Comparison of ENCODE assay signal across 22 cellular contexts in the genomic region with DNA sequence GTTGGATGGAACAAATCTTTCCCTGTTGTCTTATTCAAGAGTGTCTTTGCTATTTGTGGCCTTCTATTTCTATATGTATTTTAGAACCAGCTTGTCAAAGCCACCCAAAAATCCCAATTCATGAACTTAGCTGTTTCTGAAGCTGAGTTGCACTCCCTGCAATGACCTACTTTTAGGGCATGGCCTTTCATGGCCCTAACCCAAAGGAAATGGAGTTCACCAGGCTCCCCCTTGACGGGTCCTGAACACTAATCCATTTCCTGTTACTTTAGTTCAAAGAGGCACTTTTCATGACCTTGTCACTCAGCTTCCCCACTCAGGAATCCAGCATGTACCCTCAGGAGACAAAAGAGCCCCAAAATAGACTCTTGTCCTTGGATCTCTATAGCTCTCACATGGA. TPM values are rescaled to one million over a fixed set of nuclear protein-coding genes. Genes with fewer than 3 reads are reported as not detected.
A peak's percentile ranks its signal among the peaks of the same experiment; 100 is the strongest.
DNase-seq lines count a peak whose midpoint lies in the region; ATAC-seq and FAIRE-seq lines count a peak whose summit lies in the region.
"Had no signal": no experiment of that assay in that cellular context is flagged by ENCODE, and none has a peak within 500 bp of the region (broad histone marks: within the 10 kb centered on the region; RNA-seq: fewer than 3 reads in every experiment).

No MANE protein-coding gene starts in this region.

- DNase-seq in activated naive CD8-positive, alpha-beta T cell treated with anti-CD3 and anti-CD28 coated beads, Interleukin-2, amount 10 ng/mL, durations not matched to agents 7 days and 5 days = no peak
- DNase-seq in activated naive CD8-positive, alpha-beta T cell treated with anti-CD3 and anti-CD28 coated beads for 36 hours = no peak
- peak; percentile 23 for DNase-seq in activated CD8-positive, alpha-beta T cell treated with anti-CD3 and anti-CD28 coated beads, Interleukin-2, amount 10 ng/mL, durations not matched to agents 7 days and 5 days
- DNase-seq in RCC 7860 (ENCODE audit: low spot score) (no peak), NOMO-1 (lab: John Stamatoyannopoulos, UW; ENCODE audit: unreplicated experiment in 2 of 2) (no peak)
- DNase-seq: activated naive CD4-positive, alpha-beta T cell treated with anti-CD3 and anti-CD28 coated beads, Interleukin-2, amount 10 ng/mL, durations not matched to agents 7 days and 5 days; DMS53; left cardiac atrium; naive thymus-derived CD8-positive, alpha-beta T cell; NCI-H1105 treated with DMSO at 0.1 percent for 48 hours; NCI-H510A; pancreas; right lobe of liver; testis had no signal

- H3K4me3 Mint-ChIP-seq in activated naive CD8-positive, alpha-beta T cell treated with anti-CD3 and anti-CD28 coated beads, Interleukin-2, amount 10 ng/mL, durations not matched to agents 7 days and 5 days = no peak overlapping the region
- no peak overlapping the region for H3K4me3 Mint-ChIP-seq in activated naive CD8-positive, alpha-beta T cell treated with anti-CD3 and anti-CD28 coated beads for 36 hours
- no peak overlapping the region for H3K4me3 Mint-ChIP-seq in activated CD8-positive, alpha-beta T cell treated with anti-CD3 and anti-CD28 coated beads, Interleukin-2, amount 10 ng/mL, durations not matched to agents 7 days and 5 days
- no peak overlapping the region for H3K4me3 Mint-ChIP-seq in stimulated activated memory B cell treated with anti-CD40 and anti-IgM and Interleukin-4, amounts not matched to agents 10 μg/mL and 1 μg/mL and 100 μg/mL, for 72 hours
- H3K4me3 Mint-ChIP-seq: activated naive CD4-positive, alpha-beta T cell treated with anti-CD3 and anti-CD28 coated beads, Interleukin-2, amount 10 ng/mL, durations not matched to agents 7 days and 5 days; CD14-positive monocyte had no signal

- H3K9me3 Mint-ChIP-seq in activated naive CD8-positive, alpha-beta T cell treated with anti-CD3 and anti-CD28 coated beads, Interleukin-2, amount 10 ng/mL, durations not matched to agents 7 days and 5 days = peaks cover 3% of the 10 kb centered on the region
- peaks cover 3% of the 10 kb centered on the region for H3K9me3 Mint-ChIP-seq in activated naive CD8-positive, alpha-beta T cell treated with anti-CD3 and anti-CD28 coated beads for 36 hours
- H3K9me3 Mint-ChIP-seq in activated CD8-positive, alpha-beta T cell treated with anti-CD3 and anti-CD28 coated beads, Interleukin-2, amount 10 ng/mL, durations not matched to agents 7 days and 5 days (ENCODE audit: insufficient read depth) = no peaks in the 10 kb centered on the region
- H3K9me3 Mint-ChIP-seq in stimulated activated memory B cell treated with anti-CD40 and anti-IgM and Interleukin-4, amounts not matched to agents 10 μg/mL and 1 μg/mL and 100 μg/mL, for 72 hours = no peaks in the 10 kb centered on the region
- H3K9me3 Mint-ChIP-seq: activated naive CD4-positive, alpha-beta T cell treated with anti-CD3 and anti-CD28 coated beads, Interleukin-2, amount 10 ng/mL, durations not matched to agents 7 days and 5 days; naive thymus-derived CD8-positive, alpha-beta T cell had no signal

- H3K27ac ChIP-seq in KOPT-K1 (ENCODE audit: low read depth, low read length, poor library complexity, severe bottlenecking) = peak overlapping the region; percentile 15
- H3K27ac ChIP-seq: pancreas, right lobe of liver, testis had no signal

- POLR2A ChIA-PET in activated naive CD8-positive, alpha-beta T cell treated with anti-CD3 and anti-CD28 coated beads, Interleukin-2, amount 10 ng/mL, durations not matched to agents 7 days and 5 days (lab: Charles Lee) = no interaction called here
- POLR2A ChIA-PET in activated CD8-positive, alpha-beta T cell treated with anti-CD3 and anti-CD28 coated beads, Interleukin-2, amount 10 ng/mL, durations not matched to agents 7 days and 5 days (lab: Charles Lee) = no interaction called here

- CTCF ChIA-PET in activated CD8-positive, alpha-beta T cell treated with anti-CD3 and anti-CD28 coated beads, Interleukin-2, amount 10 ng/mL, durations not matched to agents 7 days and 5 days (lab: Charles Lee) = interaction anchor here (1.1 to 1.3 kb wide), 3 partner anchors 14 to 48 kb away, joined by 3 to 4 read pairs (median 4); a partner anchor contains a TSS

- no peak for FAIRE-seq in RCC 7860 (lab: Jason Lieb, UNC)
- FAIRE-seq: astrocyte, pancreas had no signal

- H3K36me3 ChIP-seq in KOPT-K1 (ENCODE audit: insufficient read depth, low read length) = no peaks in the 10 kb centered on the region
- H3K36me3 ChIP-seq: pancreas, right lobe of liver had no signal

- peaks cover 24% of the 10 kb centered on the region for H3K4me1 Mint-ChIP-seq in activated naive CD8-positive, alpha-beta T cell treated with anti-CD3 and anti-CD28 coated beads, Interleukin-2, amount 10 ng/mL, durations not matched to agents 7 days and 5 days
- peaks cover 39% of the 10 kb centered on the region for H3K4me1 Mint-ChIP-seq in activated naive CD8-positive, alpha-beta T cell treated with anti-CD3 and anti-CD28 coated beads for 36 hours
- H3K4me1 Mint-ChIP-seq in activated CD8-positive, alpha-beta T cell treated with anti-CD3 and anti-CD28 coated beads, Interleukin-2, amount 10 ng/mL, durations not matched to agents 7 days and 5 days (ENCODE audit: low read depth) = peaks cover 32% of the 10 kb centered on the region
- peaks cover 72% of the 10 kb centered on the region for H3K4me1 Mint-ChIP-seq in stimulated activated memory B cell treated with anti-CD40 and anti-IgM and Interleukin-4, amounts not matched to agents 10 μg/mL and 1 μg/mL and 100 μg/mL, for 72 hours

- no peaks in the 10 kb centered on the region for H3K27me3 Mint-ChIP-seq in activated naive CD8-positive, alpha-beta T cell treated with anti-CD3 and anti-CD28 coated beads, Interleukin-2, amount 10 ng/mL, durations not matched to agents 7 days and 5 days
- no peaks in the 10 kb centered on the region for H3K27me3 Mint-ChIP-seq in activated naive CD8-positive, alpha-beta T cell treated with anti-CD3 and anti-CD28 coated beads for 36 hours
- no peaks in the 10 kb centered on the region for H3K27me3 Mint-ChIP-seq in activated CD8-positive, alpha-beta T cell treated with anti-CD3 and anti-CD28 coated beads, Interleukin-2, amount 10 ng/mL, durations not matched to agents 7 days and 5 days (ENCODE audit: low read depth)
- no peaks in the 10 kb centered on the region for H3K27me3 Mint-ChIP-seq in stimulated activated memory B cell treated with anti-CD40 and anti-IgM and Interleukin-4, amounts not matched to agents 10 μg/mL and 1 μg/mL and 100 μg/mL, for 72 hours
- H3K27me3 Mint-ChIP-seq: activated naive CD4-positive, alpha-beta T cell treated with anti-CD3 and anti-CD28 coated beads, Interleukin-2, amount 10 ng/mL, durations not matched to agents 7 days and 5 days; naive thymus-derived CD8-positive, alpha-beta T cell had no signal

- no peaks in the 10 kb centered on the region for H3K9me3 ChIP-seq in KOPT-K1 (ENCODE audit: insufficient read depth, low read length, poor library complexity, severe bottlenecking)
- H3K9me3 ChIP-seq: pancreas, right lobe of liver, testis had no signal

- H3K27ac Mint-ChIP-seq in activated naive CD8-positive, alpha-beta T cell treated with anti-CD3 and anti-CD28 coated beads, Interleukin-2, amount 10 ng/mL, durations not matched to agents 7 days and 5 days = peak overlapping the region; percentile 47
- no peak overlapping the region for H3K27ac Mint-ChIP-seq in activated naive CD8-positive, alpha-beta T cell treated with anti-CD3 and anti-CD28 coated beads for 36 hours
- H3K27ac Mint-ChIP-seq in activated CD8-positive, alpha-beta T cell treated with anti-CD3 and anti-CD28 coated beads, Interleukin-2, amount 10 ng/mL, durations not matched to agents 7 days and 5 days = peak overlapping the region; percentile 67
- peak overlapping the region; percentile 35 for H3K27ac Mint-ChIP-seq in stimulated activated memory B cell treated with anti-CD40 and anti-IgM and Interleukin-4, amounts not matched to agents 10 μg/mL and 1 μg/mL and 100 μg/mL, for 72 hours
- H3K27ac Mint-ChIP-seq: activated naive CD4-positive, alpha-beta T cell treated with anti-CD3 and anti-CD28 coated beads, Interleukin-2, amount 10 ng/mL, durations not matched to agents 7 days and 5 days had no signal

- H3K36me3 Mint-ChIP-seq in activated naive CD8-positive, alpha-beta T cell treated with anti-CD3 and anti-CD28 coated beads, Interleukin-2, amount 10 ng/mL, durations not matched to agents 7 days and 5 days = peaks cover 23% of the 10 kb centered on the region
- peaks cover 27% of the 10 kb centered on the region for H3K36me3 Mint-ChIP-seq in activated naive CD8-positive, alpha-beta T cell treated with anti-CD3 and anti-CD28 coated beads for 36 hours
- peaks cover 19% of the 10 kb centered on the region for H3K36me3 Mint-ChIP-seq in activated CD8-positive, alpha-beta T cell treated with anti-CD3 and anti-CD28 coated beads, Interleukin-2, amount 10 ng/mL, durations not matched to agents 7 days and 5 days (ENCODE audit: low read depth)
- H3K36me3 Mint-ChIP-seq in stimulated activated memory B cell treated with anti-CD40 and anti-IgM and Interleukin-4, amounts not matched to agents 10 μg/mL and 1 μg/mL and 100 μg/mL, for 72 hours = peaks cover 25% of the 10 kb centered on the region

- peak; percentile 77 for ATAC-seq in activated naive CD8-positive, alpha-beta T cell treated with anti-CD3 and anti-CD28 coated beads, Interleukin-2, amount 10 ng/mL, durations not matched to agents 7 days and 5 days (ENCODE audit: low read depth)
- no peak for ATAC-seq in activated CD8-positive, alpha-beta T cell treated with anti-CD3 and anti-CD28 coated beads, Interleukin-2, amount 10 ng/mL, durations not matched to agents 7 days and 5 days
- ATAC-seq in stimulated activated memory B cell treated with anti-CD40 and anti-IgM and Interleukin-4, amounts not matched to agents 10 μg/mL and 1 μg/mL and 100 μg/mL, for 72 hours = no peak
- ATAC-seq in HG03159 (IDR thresholded peaks at IDR 0.05; ENCODE audit: unreplicated experiment) = no peak
- ATAC-seq: left cardiac atrium, pancreas, SK-N-SH treated with all-trans-retinoic acid at 6 μM for 48 hours had no signal

RNA-seq across cellular contexts. Expression of a gene that starts 7.6 kb away (rescaled TPM):
- total RNA-seq in activated naive CD8-positive, alpha-beta T cell treated with anti-CD3 and anti-CD28 coated beads, Interleukin-2, amount 10 ng/mL, durations not matched to agents 7 days and 5 days = 10 to 100 TPM; 14.9 to 15.2 TPM
- 10 to 100 TPM; 25.0 to 26.0 TPM for total RNA-seq in activated naive CD8-positive, alpha-beta T cell treated with anti-CD3 and anti-CD28 coated beads for 36 hours
- total RNA-seq in activated CD8-positive, alpha-beta T cell treated with anti-CD3 and anti-CD28 coated beads, Interleukin-2, amount 10 ng/mL, durations not matched to agents 7 days and 5 days = 10 to 100 TPM; 16.7 to 17.1 TPM

RNA-seq across cellular contexts. Expression of a gene that starts 7.9 kb away (rescaled TPM):
- not detected for total RNA-seq in activated naive CD8-positive, alpha-beta T cell treated with anti-CD3 and anti-CD28 coated beads, Interleukin-2, amount 10 ng/mL, durations not matched to agents 7 days and 5 days
- under 1 TPM; 0.34 to 0.45 TPM for total RNA-seq in activated naive CD8-positive, alpha-beta T cell treated with anti-CD3 and anti-CD28 coated beads for 36 hours
- under 1 TPM; 0.23 to 0.40 TPM for total RNA-seq in activated CD8-positive, alpha-beta T cell treated with anti-CD3 and anti-CD28 coated beads, Interleukin-2, amount 10 ng/mL, durations not matched to agents 7 days and 5 days

RNA-seq across cellular contexts. Expression of a gene that starts 48.4 kb away (rescaled TPM):
- total RNA-seq in activated naive CD8-positive, alpha-beta T cell treated with anti-CD3 and anti-CD28 coated beads, Interleukin-2, amount 10 ng/mL, durations not matched to agents 7 days and 5 days = 10 to 100 TPM; 16.0 TPM
- 10 to 100 TPM; 20.2 to 22.3 TPM for total RNA-seq in activated naive CD8-positive, alpha-beta T cell treated with anti-CD3 and anti-CD28 coated beads for 36 hours
- total RNA-seq in activated CD8-positive, alpha-beta T cell treated with anti-CD3 and anti-CD28 coated beads, Interleukin-2, amount 10 ng/mL, durations not matched to agents 7 days and 5 days = 10 to 100 TPM; 11.7 to 15.1 TPM

RNA-seq across cellular contexts. Expression of a gene that starts 48.6 kb away (rescaled TPM):
- total RNA-seq in activated naive CD8-positive, alpha-beta T cell treated with anti-CD3 and anti-CD28 coated beads, Interleukin-2, amount 10 ng/mL, durations not matched to agents 7 days and 5 days = 10 to 100 TPM in 1 of 2 experiments, 1 to 10 TPM in 1; 9.3 to 10.6 TPM
- total RNA-seq in activated naive CD8-positive, alpha-beta T cell treated with anti-CD3 and anti-CD28 coated beads for 36 hours = 10 to 100 TPM; 14.2 to 18.1 TPM
- total RNA-seq in activated CD8-positive, alpha-beta T cell treated with anti-CD3 and anti-CD28 coated beads, Interleukin-2, amount 10 ng/mL, durations not matched to agents 7 days and 5 days = 10 to 100 TPM; 15.0 to 15.5 TPM

RNA-seq across cellular contexts. Expression of a gene that starts 54.0 kb away (rescaled TPM):
- total RNA-seq in activated naive CD8-positive, alpha-beta T cell treated with anti-CD3 and anti-CD28 coated beads, Interleukin-2, amount 10 ng/mL, durations not matched to agents 7 days and 5 days = under 1 TPM; 0.58 to 0.71 TPM
- total RNA-seq in activated naive CD8-positive, alpha-beta T cell treated with anti-CD3 and anti-CD28 coated beads for 36 hours = under 1 TPM; 0.26 to 0.33 TPM
- under 1 TPM; 0.29 TPM for total RNA-seq in activated CD8-positive, alpha-beta T cell treated with anti-CD3 and anti-CD28 coated beads, Interleukin-2, amount 10 ng/mL, durations not matched to agents 7 days and 5 days
- total RNA-seq: H4, HT1080 had no signal
